Comparison of ENCODE assay signal across 9 cellular contexts in genomic region chr2:99317873-99318200, GRCh38. TPM values are rescaled to one million over a fixed set of nuclear protein-coding genes. Genes with fewer than 3 reads are reported as not detected.
DNase-seq lines count a peak whose midpoint lies in the region.
"Not testable (repeated sequence)": the region's sequence is repeated elsewhere in the genome, so short reads cannot be mapped to it uniquely, and the experiment has no call there.
"Had no signal": no experiment of that assay in that cellular context is flagged by ENCODE, and none has a peak within 500 bp of the region (broad histone marks: within the 10 kb centered on the region; RNA-seq: fewer than 3 reads in every experiment).

No MANE protein-coding gene starts in this region.

- H3K18ac ChIP-seq in trophoblast cell (ENCODE audit: low read length): not testable (repeated sequence)

- not testable (repeated sequence) for H3K9me3 ChIP-seq in trophoblast cell (ENCODE audit: insufficient read depth, low read depth, low read length)

- not testable (repeated sequence) for H2BK12ac ChIP-seq in trophoblast cell (ENCODE audit: low read length)

- H2AFZ ChIP-seq in trophoblast cell (ENCODE audit: insufficient read depth, low read length, poor library complexity): not testable (repeated sequence)

- H2AK5ac ChIP-seq in trophoblast cell (ENCODE audit: low read length): not testable (repeated sequence)

- H4K12ac ChIP-seq in trophoblast cell (ENCODE audit: low read depth, low read length): not testable (repeated sequence)

- not testable (repeated sequence) for H3K27ac ChIP-seq in trophoblast cell (ENCODE audit: low read depth, low read length)

- H3K4me2 ChIP-seq in trophoblast cell (ENCODE audit: low read length): not testable (repeated sequence)

- not testable (repeated sequence) for H3K4me3 ChIP-seq in trophoblast cell (ENCODE audit: low read depth, low read length)

- H3K14ac ChIP-seq in trophoblast cell (ENCODE audit: low read length): not testable (repeated sequence)

- H3K27me3 ChIP-seq in trophoblast cell (ENCODE audit: insufficient read depth, low read length): not testable (repeated sequence)

- no CpG with 5 or more reads among the region's 7 CpGs for WGBS in trophoblast cell (ENCODE audit: extremely low coverage, insufficient coverage, insufficient read length)

- H2BK120ac ChIP-seq in trophoblast cell (ENCODE audit: insufficient read depth, low read length, poor library complexity): not testable (repeated sequence)

- H4K91ac ChIP-seq in trophoblast cell (ENCODE audit: low read depth, low read length): not testable (repeated sequence)

- H3K79me1 ChIP-seq in trophoblast cell (ENCODE audit: low read length): not testable (repeated sequence)

- not testable (repeated sequence) for H3K79me2 ChIP-seq in trophoblast cell (ENCODE audit: control insufficient read depth, insufficient read depth, low read length, poor library complexity)

- H3K9ac ChIP-seq in trophoblast cell (ENCODE audit: low read length): not testable (repeated sequence)

- H3K23ac ChIP-seq in trophoblast cell (ENCODE audit: low read length): not testable (repeated sequence)

- DNase-seq in ACHN (peak; percentile 24), Caki2 (ENCODE audit: low read depth) (peak; percentile 69), kidney tubule cell (ENCODE audit: low spot score) (peak; percentile 56), trophoblast cell (peak; percentile 53 to 73), renal cortical epithelial cell (ENCODE audit: low read depth) (peak; percentile 54)

- peaks cover 8 to 15% of the 10 kb centered on the region in 2 experiments for H3K36me3 ChIP-seq in trophoblast cell (ENCODE audit: control insufficient read depth in 1 of 2, insufficient read depth in 2 of 2, low read length in 2 of 2)

- in situ Hi-C loops in ACHN (cut with HindIII; ENCODE audit: low pct_ligation_motif_present, low pct_unique_long_range_greater_than_20kb, low sequenced_read_pairs); Caki2 (cut with HindIII; ENCODE audit: low pct_unique_long_range_greater_than_20kb, low sequenced_read_pairs): not testable (repeated sequence)

- H4K8ac ChIP-seq in trophoblast cell (ENCODE audit: low read depth, low read length): not testable (repeated sequence)

- not testable (repeated sequence) for H3K4me1 ChIP-seq in trophoblast cell (ENCODE audit: control insufficient read depth in 1 of 2, insufficient read depth in 2 of 2, low read length in 2 of 2)

- not testable (repeated sequence) for H3K4ac ChIP-seq in trophoblast cell (ENCODE audit: low read depth, low read length)

- H2BK5ac ChIP-seq in trophoblast cell (ENCODE audit: low read depth, low read length, poor library complexity): not testable (repeated sequence)

RNA-seq across cellular contexts. Expression of gene LYG1, which starts 16.8 kb away (rescaled TPM):
- total RNA-seq in Caki2 (2014; rRNA removed; shearing (Covaris generic); ENCODE audit: low replicate concordance): not detected in 2 replicates
- 0.81 and 1.0 TPM in 2 replicates for polyA plus RNA-seq in trophoblast cell (2013)
- total RNA-seq in renal cortical epithelial cell: 0.70 TPM in 1 of 2 replicates, not detected in the other
- total RNA-seq: A172, Daoy, G401 had no signal
- polyA plus RNA-seq: CD8-positive, alpha-beta memory T cell had no signal

RNA-seq across cellular contexts. Expression of gene TXNDC9, which starts 18.3 kb away (rescaled TPM):
- 92.7 and 117 TPM in 2 replicates for total RNA-seq in Caki2 (2014; rRNA removed; shearing (Covaris generic); ENCODE audit: low replicate concordance)
- polyA plus RNA-seq in trophoblast cell (2013): 46.1 and 47.8 TPM in 2 replicates
- 114 and 179 TPM in 2 replicates for total RNA-seq in renal cortical epithelial cell

RNA-seq across cellular contexts. Expression of gene EIF5B, which starts 19.4 kb away (rescaled TPM):
- 2.0 and 3.6 TPM in 2 replicates for total RNA-seq in Caki2 (2014; rRNA removed; shearing (Covaris generic); ENCODE audit: low replicate concordance)
- 88.3 and 93.5 TPM in 2 replicates for polyA plus RNA-seq in trophoblast cell (2013)
- 27.8 and 118 TPM in 2 replicates for total RNA-seq in renal cortical epithelial cell
